Comparison of ENCODE assay signal across 1 cellular context in genomic region chr4:4541661-4542570, GRCh38.
TF ChIP-seq lines count a peak whose summit lies in the region.

Gene STX18, minus strand, starts transcription at chr4:4542048. Its CDS starts 84 bp downstream, at chr4:4541964.

TF ChIP-seq in HepG2, 621 proteins besides CTCF, POLR2A, EP300 and RAD21 (continued from another document and continues in another):
- TF ChIP-seq PRDM10 (CRISPR knock-in tag; IDR thresholded peaks at IDR 0.05; ENCODE audit: low read depth) (peak; percentile 57; the same call in 1 of the 2 replicates), MAX (IDR thresholded peaks at IDR 0.05) (peak; percentile 96), ZFAT (CRISPR knock-in tag; conservative IDR thresholded peaks at IDR 0.05) (no peak), ZNF639 (CRISPR knock-in tag; conservative IDR thresholded peaks at IDR 0.05) (peak; percentile 97), ZBTB44 (CRISPR knock-in tag; IDR thresholded peaks at IDR 0.05) (0 out of 2 replicates have a peak, but pooled peaks have one; percentile 80), LBX2 (CRISPR knock-in tag; IDR thresholded peaks at IDR 0.05; ENCODE audit: borderline replicate concordance) (peak; percentile 35; the same call in 1 of the 2 replicates), ZBTB1 (CRISPR knock-in tag; IDR thresholded peaks at IDR 0.05; ENCODE audit: borderline replicate concordance) (peak; percentile 96; the same call in 1 of the 2 replicates), ZKSCAN1 (IDR thresholded peaks at IDR 0.05; ENCODE audit: low read length) (peak; percentile 72; the same call in 1 of the 2 replicates), ZBTB26 (CRISPR knock-in tag; IDR thresholded peaks at IDR 0.05; ENCODE audit: borderline replicate concordance) (peak; percentile 89), AGO1 (IDR thresholded peaks at IDR 0.05; ENCODE audit: low read depth, low read length, poor library complexity, severe bottlenecking) (peak; percentile 67), ZNF619 (CRISPR knock-in tag; IDR thresholded peaks at IDR 0.05) (peak; percentile 71; the same call in 1 of the 2 replicates), ZNF407 (CRISPR knock-in tag; IDR thresholded peaks at IDR 0.05; ENCODE audit: not compliant biosample characterization) (peak; percentile 57), TRIM22 (IDR thresholded peaks at IDR 0.05) (no peak), ZNF782 (CRISPR knock-in tag; IDR thresholded peaks at IDR 0.05; ENCODE audit: borderline replicate concordance) (peak; percentile 97; the same call in 1 of the 2 replicates), DBP (CRISPR knock-in tag; IDR thresholded peaks at IDR 0.05; ENCODE audit: not compliant biosample characterization) (no peak), CEBPB (IDR thresholded peaks at IDR 0.05; ENCODE audit: borderline replicate concordance, low read depth, low read length) (no peak), ZNF501 (CRISPR knock-in tag; IDR thresholded peaks at IDR 0.05) (peak; percentile 90), ZKSCAN5 (CRISPR knock-in tag; IDR thresholded peaks at IDR 0.05) (no peak), MAFG (CRISPR knock-in tag; IDR thresholded peaks at IDR 0.05) (0 out of 2 replicates have a peak, but pooled peaks have one; percentile 7), GRHL1 (CRISPR knock-in tag; conservative IDR thresholded peaks at IDR 0.05) (no peak; the same call in 1 of the 2 replicates), ZNF546 (CRISPR knock-in tag; conservative IDR thresholded peaks at IDR 0.05) (peak; percentile 93), UBTF (CRISPR knock-in tag; IDR thresholded peaks at IDR 0.05) (peak; percentile 98), FOXM1 (CRISPR knock-in tag; IDR thresholded peaks at IDR 0.05) (0 out of 2 replicates have a peak, but pooled peaks have one; percentile 10), TFDP1 (CRISPR knock-in tag; IDR thresholded peaks at IDR 0.05; ENCODE audit: borderline replicate concordance) (peak; percentile 97)
